In genomic region chr13:31755803-31756212, GRCh38 we compare ENCODE assay signal across 19 cellular contexts. TPM values are rescaled to one million over a fixed set of nuclear protein-coding genes. Genes with fewer than 3 reads are reported as not detected.
DNase-seq lines count a peak whose midpoint lies in the region; ATAC-seq and TF ChIP-seq lines count a peak whose summit lies in the region.
"Had no signal": no experiment of that assay in that cellular context is flagged by ENCODE, and none has a peak within 500 bp of the region (broad histone marks: within the 10 kb centered on the region; RNA-seq: fewer than 3 reads in every experiment).

No MANE protein-coding gene starts in this region.

- no peaks in the 10 kb centered on the region for H3K4me1 Mint-ChIP-seq in activated CD4-positive, alpha-beta T cell treated with anti-CD3 and anti-CD28 coated beads, Interleukin-2, amount 10 ng/mL, durations not matched to agents 24 days and 14 days
- H3K4me1 Mint-ChIP-seq: CD4-positive, alpha-beta memory T cell; stimulated activated effector memory CD8-positive, alpha-beta T cell treated with anti-CD3 and anti-CD28 coated beads, Interleukin-12 subunit alpha, Interleukin-12 subunit beta, amount 100 ng/mL, for 72 hours had no signal

- peak; percentile 80 for DNase-seq in A172 (ENCODE audit: low spot score)
- peak; percentile 78 for DNase-seq in GM04504 (ENCODE audit: low read depth)
- peak; percentile 53 for DNase-seq in hepatic stellate cell (ENCODE audit: low spot score)
- no peak for DNase-seq in Right ventricle myocardium inferior (ENCODE audit: missing footprints)
- no peak for DNase-seq in activated CD4-positive, alpha-beta T cell treated with anti-CD3 and anti-CD28 coated beads, Interleukin-2, amount 10 ng/mL, durations not matched to agents 24 days and 14 days
- DNase-seq in lower leg skin (ENCODE audit: low spot score in 2 of 2) = no peak
- DNase-seq: activated CD8-positive, alpha-beta memory T cell treated with anti-CD3 and anti-CD28 coated beads, Interleukin-2, amount 50 U/mL, for 4 hours; activated effector memory CD4-positive, alpha-beta T cell treated with anti-CD3 and anti-CD28 coated beads, Interleukin-2, amount 50 U/mL, for 16 hours; CD4-positive, alpha-beta memory T cell; natural killer cell; NCI-H526 had no signal

- no peaks in the 10 kb centered on the region for H3K27me3 Mint-ChIP-seq in activated CD4-positive, alpha-beta T cell treated with anti-CD3 and anti-CD28 coated beads, Interleukin-2, amount 10 ng/mL, durations not matched to agents 24 days and 14 days

- no peaks in the 10 kb centered on the region for H3K9me3 Mint-ChIP-seq in activated CD4-positive, alpha-beta T cell treated with anti-CD3 and anti-CD28 coated beads, Interleukin-2, amount 10 ng/mL, durations not matched to agents 24 days and 14 days
- H3K9me3 Mint-ChIP-seq: natural killer cell; stimulated activated effector memory CD8-positive, alpha-beta T cell treated with anti-CD3 and anti-CD28 coated beads, Interleukin-12 subunit alpha, Interleukin-12 subunit beta, amount 100 ng/mL, for 72 hours had no signal

- 68 to 71% methylated on average over 5 of the region's 5 CpGs for WGBS in lower leg skin, 2 donors

- TF ChIP-seq POLR2A in lower leg skin (IDR thresholded peaks at IDR 0.05) = no peak

- no peak overlapping the region for H3K4me3 ChIP-seq in lower leg skin (ENCODE audit: low read depth, poor library complexity, severe bottlenecking)
- H3K4me3 ChIP-seq: ascending aorta, SJCRH30, tibial nerve had no signal

- peak; percentile 57 for ATAC-seq in SK-N-SH treated with all-trans-retinoic acid at 6 μM for 48 hours
- no peak for ATAC-seq in Right ventricle myocardium inferior
- no peak for ATAC-seq in GM18873 (IDR thresholded peaks at IDR 0.05; ENCODE audit: low FRiP score, unreplicated experiment)
- ATAC-seq: natural killer cell; stimulated activated effector memory CD8-positive, alpha-beta T cell treated with anti-CD3 and anti-CD28 coated beads, Interleukin-12 subunit alpha, Interleukin-12 subunit beta, amount 100 ng/mL, for 72 hours had no signal

- H3K36me3 Mint-ChIP-seq in activated CD4-positive, alpha-beta T cell treated with anti-CD3 and anti-CD28 coated beads, Interleukin-2, amount 10 ng/mL, durations not matched to agents 24 days and 14 days (ENCODE audit: low read depth) = no peaks in the 10 kb centered on the region
- H3K36me3 Mint-ChIP-seq: CD4-positive, alpha-beta memory T cell; natural killer cell; stimulated activated effector memory CD8-positive, alpha-beta T cell treated with anti-CD3 and anti-CD28 coated beads, Interleukin-12 subunit alpha, Interleukin-12 subunit beta, amount 100 ng/mL, for 72 hours had no signal

- no peak overlapping the region for H3K27ac Mint-ChIP-seq in activated CD4-positive, alpha-beta T cell treated with anti-CD3 and anti-CD28 coated beads, Interleukin-2, amount 10 ng/mL, durations not matched to agents 24 days and 14 days
- H3K27ac Mint-ChIP-seq: CD4-positive, alpha-beta memory T cell; natural killer cell; progenitor cell of endocrine pancreas; stimulated activated effector memory CD8-positive, alpha-beta T cell treated with anti-CD3 and anti-CD28 coated beads, Interleukin-12 subunit alpha, Interleukin-12 subunit beta, amount 100 ng/mL, for 72 hours had no signal

- no peak for TF ChIP-seq CTCF in lower leg skin (IDR thresholded peaks at IDR 0.05)

- intact Hi-C loops in Right ventricle myocardium inferior (cut with DNase I) (no loop called here), lower leg skin (cut with DNase I; ENCODE audit: low total_unique reads) (no loop called here)
- intact Hi-C loops in activated CD4-positive, alpha-beta T cell treated with anti-CD3 and anti-CD28 coated beads, Interleukin-2, amount 10 ng/mL, durations not matched to agents 24 days and 14 days (cut with micrococcal nuclease) = no loop called here

- no peak overlapping the region for H3K4me3 Mint-ChIP-seq in activated CD4-positive, alpha-beta T cell treated with anti-CD3 and anti-CD28 coated beads, Interleukin-2, amount 10 ng/mL, durations not matched to agents 24 days and 14 days
- H3K4me3 Mint-ChIP-seq: CD4-positive, alpha-beta memory T cell; natural killer cell; stimulated activated effector memory CD8-positive, alpha-beta T cell treated with anti-CD3 and anti-CD28 coated beads, Interleukin-12 subunit alpha, Interleukin-12 subunit beta, amount 100 ng/mL, for 72 hours had no signal

TF ChIP-seq in SK-N-SH treated with all-trans-retinoic acid at 6 μM for 48 hours, 23 proteins besides CTCF, POLR2A, EP300 and RAD21:
- TF ChIP-seq PPARA (CRISPR knock-in tag; IDR thresholded peaks at IDR 0.05; ENCODE audit: borderline replicate concordance) = no peak
- no peak for TF ChIP-seq TCF4 (CRISPR knock-in tag; IDR thresholded peaks at IDR 0.05; ENCODE audit: borderline replicate concordance)
- TF ChIP-seq ARNTL (CRISPR knock-in tag; IDR thresholded peaks at IDR 0.05; ENCODE audit: borderline replicate concordance, low read depth) = no peak
- TF ChIP-seq ESRRG (CRISPR knock-in tag; IDR thresholded peaks at IDR 0.05) = no peak
- no peak for TF ChIP-seq ZFP3 (CRISPR knock-in tag; IDR thresholded peaks at IDR 0.05)
- no peak for TF ChIP-seq POU6F1 (CRISPR knock-in tag; IDR thresholded peaks at IDR 0.05; ENCODE audit: borderline replicate concordance, low read depth)
- TF ChIP-seq BACH2 (CRISPR knock-in tag; IDR thresholded peaks at IDR 0.05; ENCODE audit: borderline replicate concordance) = no peak
- TF ChIP-seq CREB5 (CRISPR knock-in tag; IDR thresholded peaks at IDR 0.05; ENCODE audit: low read depth) = no peak
- no peak for TF ChIP-seq ZNF70 (CRISPR knock-in tag; IDR thresholded peaks at IDR 0.05)
- TF ChIP-seq GLIS3 (CRISPR knock-in tag; IDR thresholded peaks at IDR 0.05) = no peak
- no peak for TF ChIP-seq PATZ1 (CRISPR knock-in tag; IDR thresholded peaks at IDR 0.05; ENCODE audit: borderline replicate concordance)
- no peak for TF ChIP-seq ZFP30 (CRISPR knock-in tag; IDR thresholded peaks at IDR 0.05)
- no peak for TF ChIP-seq CSDC2 (CRISPR knock-in tag; IDR thresholded peaks at IDR 0.05)
- TF ChIP-seq ZNF565 (CRISPR knock-in tag; conservative IDR thresholded peaks at IDR 0.05; ENCODE audit: low read depth) = no peak
- TF ChIP-seq ISL1 (CRISPR knock-in tag; IDR thresholded peaks at IDR 0.05) = no peak
- no peak for TF ChIP-seq OSR1 (CRISPR knock-in tag; IDR thresholded peaks at IDR 0.05)
- no peak for TF ChIP-seq SNAI2 (CRISPR knock-in tag; IDR thresholded peaks at IDR 0.05)
- no peak for TF ChIP-seq TOX (CRISPR knock-in tag; IDR thresholded peaks at IDR 0.05; ENCODE audit: borderline replicate concordance)

RNA-seq across cellular contexts. Expression of gene RXFP2, which starts 16.5 kb away (rescaled TPM):
- not detected in 2 replicates for total RNA-seq in A172 (2014; rRNA removed; shearing (Covaris generic))
- total RNA-seq in Right ventricle myocardium inferior (not detected), lower leg skin (under 1 TPM in 2 of 4 donors, not detected in 2; 0.19 to 0.44 TPM)
- not detected in 2 replicates for total RNA-seq in activated CD4-positive, alpha-beta T cell treated with anti-CD3 and anti-CD28 coated beads, Interleukin-2, amount 10 ng/mL, durations not matched to agents 24 days and 14 days
- total RNA-seq: ascending aorta; CD4-positive, alpha-beta memory T cell; lung microvascular endothelial cell; natural killer cell; progenitor cell of endocrine pancreas; SJCRH30 had no signal

Comparison
In these comparisons a context has a peak if more than half of its experiments do, and no peak if none do; other contexts are left out.
1. DNase-seq: peak in A172 (single experiment), GM04504 (single experiment) and hepatic stellate cell (single experiment); none in Right ventricle myocardium inferior (single experiment), activated CD4-positive, alpha-beta T cell treated with anti-CD3 and anti-CD28 coated beads, Interleukin-2, amount 10 ng/mL, durations not matched to agents 24 days and 14 days (single experiment) and lower leg skin (0 of 2).